Comparison of ENCODE assay signal across 32 cellular contexts in genomic region chr10:73471226-73471625, GRCh38.
"Had no signal": no experiment of that assay in that cellular context is flagged by ENCODE, and none has a peak within 500 bp of the region (broad histone marks: within the 10 kb centered on the region; RNA-seq: fewer than 3 reads in every experiment).

No MANE protein-coding gene starts in this region.

- H3K27ac ChIP-seq: brain microvascular endothelial cell, VCaP had no signal

- H3K4me3 ChIP-seq: MG63 had no signal

- H3K27me3 ChIP-seq: brain microvascular endothelial cell, MG63 had no signal

- DNase-seq: activated B cell treated with CpG ODN at 0.5 μM for 24 hours; activated CD4-positive, alpha-beta memory T cell treated with anti-CD3 and anti-CD28 coated beads, Interleukin-2, amount 10 ng/mL, durations not matched to agents 7 days and 5 days; activated CD4-positive, alpha-beta T cell treated with anti-CD3 and anti-CD28 coated beads for 4 hours; activated CD4-positive, alpha-beta T cell treated with anti-CD3 and anti-CD28 coated beads, Interleukin-2, amount 50 U/mL, for 1 hour; activated CD4-positive, CD25-positive, alpha-beta regulatory T cell treated with anti-CD3 and anti-CD28 coated beads, Interleukin-2, amount 50 U/mL, for 72 hours; activated effector memory CD4-positive, alpha-beta T cell treated with anti-CD3 and anti-CD28 coated beads, Interleukin-2, amount 50 U/mL, for 16 hours; activated naive CD4-positive, alpha-beta T cell; activated naive CD4-positive, alpha-beta T cell treated with anti-CD3 and anti-CD28 coated beads, Interleukin-2, amount 50 U/mL, for 16 hours; activated naive CD8-positive, alpha-beta T cell treated with anti-CD3 and anti-CD28 coated beads for 36 hours; activated T-cell treated with anti-CD3 and anti-CD28 coated beads, Interleukin-2, amount 50 U/mL, for 1 hour; activated T-cell treated with anti-CD3 and anti-CD28 coated beads, Interleukin-2, amount 50 U/mL, for 72 hours; amniotic stem cell; aorta; brain microvascular endothelial cell; Kasumi-1; KG1; MG63; MV-4-11; NCI-H1092; NCI-H1436 treated with DMSO at 0.1 percent for 48 hours; NCI-H1694 treated with DMSO at 0.1 percent for 48 hours; NCI-H2029; NCI-H345; NCI-H524 treated with DMSO at 0.1 percent for 48 hours; SIG-M5; SW 1271; T-helper 1 cell; T-helper 2 cell; T-helper 9 cell had no signal

- ATAC-seq: activated T-cell treated with anti-CD3 and anti-CD28 coated beads, Interleukin-2, amount 50 U/mL, for 72 hours; activated T-helper 17 cell treated with anti-CD3 and anti-CD28 coated beads, Interleukin-2, amount 50 U/mL, for 72 hours; Panc1 had no signal

- H3K9me3 ChIP-seq: MG63 had no signal
